In genomic region chr7:77771901-77772300, GRCh38 we compare ENCODE assay signal across 21 cellular contexts.
"Had no signal": no experiment of that assay in that cellular context is flagged by ENCODE, and none has a peak within 500 bp of the region (broad histone marks: within the 10 kb centered on the region; RNA-seq: fewer than 3 reads in every experiment).

No MANE protein-coding gene starts in this region.

- H3K4me1 ChIP-seq: esophagus squamous epithelium, lower lobe of right lung, spleen, thyroid gland had no signal

- H3K9me3 ChIP-seq: esophagus squamous epithelium, lower lobe of right lung, thyroid gland had no signal

- H3K27ac ChIP-seq: esophagus squamous epithelium, hepatocyte, lower lobe of right lung, spleen, thyroid gland, WERI-Rb-1 had no signal

- H3K27ac Mint-ChIP-seq: activated naive CD8-positive, alpha-beta T cell treated with anti-CD3 and anti-CD28 coated beads for 36 hours; dendritic cell treated with granulocyte-macrophage colony-stimulating factor and Interleukin-4, amounts not matched to agents 40 ng/mL and 50 ng/mL, for 4 days; nephron; stimulated activated naive B cell treated with anti-CD40 and anti-IgM and Interleukin-4, amounts not matched to agents 10 μg/mL and 1 μg/mL and 100 μg/mL, for 72 hours had no signal

- H3K9me3 Mint-ChIP-seq: activated naive CD8-positive, alpha-beta T cell treated with anti-CD3 and anti-CD28 coated beads for 36 hours; activated T-cell treated with anti-CD3 and anti-CD28 coated beads, Interleukin-2, amount 50 U/mL, for 4 hours; dendritic cell treated with granulocyte-macrophage colony-stimulating factor and Interleukin-4, amounts not matched to agents 40 ng/mL and 50 ng/mL, for 4 days had no signal

- H2AFZ ChIP-seq: hepatocyte had no signal

- H3K4me3 ChIP-seq: esophagus squamous epithelium, hepatocyte, lower lobe of right lung, spleen, thyroid gland had no signal

- H3K27me3 ChIP-seq: esophagus squamous epithelium, hepatocyte, spleen, thyroid gland had no signal

- H3K4me2 ChIP-seq: hepatocyte had no signal

- H3K4me3 Mint-ChIP-seq: activated naive CD8-positive, alpha-beta T cell treated with anti-CD3 and anti-CD28 coated beads for 36 hours; activated T-cell treated with anti-CD3 and anti-CD28 coated beads, Interleukin-2, amount 50 U/mL, for 4 hours; dendritic cell treated with granulocyte-macrophage colony-stimulating factor and Interleukin-4, amounts not matched to agents 40 ng/mL and 50 ng/mL, for 4 days; nephron; stimulated activated naive B cell treated with anti-CD40 and anti-IgM and Interleukin-4, amounts not matched to agents 10 μg/mL and 1 μg/mL and 100 μg/mL, for 72 hours had no signal

- H3K4me1 Mint-ChIP-seq: nephron had no signal

- H3K27me3 Mint-ChIP-seq: activated naive CD8-positive, alpha-beta T cell treated with anti-CD3 and anti-CD28 coated beads for 36 hours; dendritic cell treated with granulocyte-macrophage colony-stimulating factor and Interleukin-4, amounts not matched to agents 40 ng/mL and 50 ng/mL, for 4 days; stimulated activated naive B cell treated with anti-CD40 and anti-IgM and Interleukin-4, amounts not matched to agents 10 μg/mL and 1 μg/mL and 100 μg/mL, for 72 hours had no signal

- DNase-seq: activated CD4-positive, alpha-beta T cell treated with anti-CD3 and anti-CD28 coated beads, Interleukin-2, amount 50 U/mL, for 4 hours; activated gamma-delta T cell treated with Interleukin-2 at 50 U/mL for 16 hours; activated naive CD8-positive, alpha-beta T cell treated with anti-CD3 and anti-CD28 coated beads for 36 hours; activated T-cell treated with anti-CD3 and anti-CD28 coated beads, Interleukin-2, amount 50 U/mL, for 4 hours; amniotic stem cell; effector CD8-positive, alpha-beta T cell; esophagus squamous epithelium; islet precursor cell; left colon; lower lobe of right lung; nucleus accumbens; retina; spleen; stimulated activated CD4-positive, alpha-beta T cell treated with anti-CD3 and anti-CD28 coated beads, Interleukin-4, amount 100 ng/mL, for 4 hours; stimulated activated naive B cell treated with anti-CD40 and anti-IgM and Interleukin-4, amounts not matched to agents 10 μg/mL and 1 μg/mL and 100 μg/mL, for 72 hours; SW 1271; thyroid gland; WERI-Rb-1 had no signal

- ATAC-seq: activated T-cell treated with anti-CD3 and anti-CD28 coated beads, Interleukin-2, amount 50 U/mL, for 4 hours; left colon; lower lobe of right lung; stimulated activated naive B cell treated with anti-CD40 and anti-IgM and Interleukin-4, amounts not matched to agents 10 μg/mL and 1 μg/mL and 100 μg/mL, for 72 hours had no signal
